In the genomic region with DNA sequence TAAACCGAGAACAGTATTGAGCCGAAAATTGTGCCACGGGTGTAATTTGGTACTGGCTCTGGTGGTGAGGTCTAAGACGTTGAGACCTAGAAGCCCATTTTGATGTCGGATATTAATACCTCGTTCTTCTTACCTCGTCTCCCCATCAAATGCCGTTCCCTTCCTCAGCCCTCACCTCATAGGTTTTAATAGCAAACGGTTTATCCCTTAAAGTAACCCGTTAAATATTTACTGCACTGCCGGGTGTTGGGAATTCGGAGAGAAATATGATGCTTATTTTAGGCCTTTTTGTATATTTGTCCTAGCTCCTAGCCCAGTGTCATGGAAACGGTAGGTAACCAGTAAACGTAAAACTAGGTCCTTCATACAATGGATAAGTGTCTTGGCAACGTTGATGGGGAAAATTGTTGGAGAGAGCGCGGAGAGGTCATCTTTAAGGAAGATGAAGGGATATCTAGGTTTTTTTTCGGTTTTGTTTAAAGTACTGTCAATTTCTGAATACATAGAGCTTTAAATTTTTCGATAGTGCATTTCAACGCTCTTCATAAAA, we compare ENCODE assay signal across 1 cellular context.
TF ChIP-seq lines count a peak whose summit lies in the region.

No MANE protein-coding gene starts in this region.

TF ChIP-seq in WTC11, 78 proteins besides CTCF, POLR2A, EP300 and RAD21 (continued from another document):
- no peak for TF ChIP-seq ZNF317 (CRISPR knock-in tag; IDR thresholded peaks at IDR 0.05; ENCODE audit: borderline replicate concordance, low read depth)
- no peak for TF ChIP-seq NR1H2 (CRISPR knock-in tag; IDR thresholded peaks at IDR 0.05)
